7 cellular contexts compared by ENCODE assay signal in the genomic region with DNA sequence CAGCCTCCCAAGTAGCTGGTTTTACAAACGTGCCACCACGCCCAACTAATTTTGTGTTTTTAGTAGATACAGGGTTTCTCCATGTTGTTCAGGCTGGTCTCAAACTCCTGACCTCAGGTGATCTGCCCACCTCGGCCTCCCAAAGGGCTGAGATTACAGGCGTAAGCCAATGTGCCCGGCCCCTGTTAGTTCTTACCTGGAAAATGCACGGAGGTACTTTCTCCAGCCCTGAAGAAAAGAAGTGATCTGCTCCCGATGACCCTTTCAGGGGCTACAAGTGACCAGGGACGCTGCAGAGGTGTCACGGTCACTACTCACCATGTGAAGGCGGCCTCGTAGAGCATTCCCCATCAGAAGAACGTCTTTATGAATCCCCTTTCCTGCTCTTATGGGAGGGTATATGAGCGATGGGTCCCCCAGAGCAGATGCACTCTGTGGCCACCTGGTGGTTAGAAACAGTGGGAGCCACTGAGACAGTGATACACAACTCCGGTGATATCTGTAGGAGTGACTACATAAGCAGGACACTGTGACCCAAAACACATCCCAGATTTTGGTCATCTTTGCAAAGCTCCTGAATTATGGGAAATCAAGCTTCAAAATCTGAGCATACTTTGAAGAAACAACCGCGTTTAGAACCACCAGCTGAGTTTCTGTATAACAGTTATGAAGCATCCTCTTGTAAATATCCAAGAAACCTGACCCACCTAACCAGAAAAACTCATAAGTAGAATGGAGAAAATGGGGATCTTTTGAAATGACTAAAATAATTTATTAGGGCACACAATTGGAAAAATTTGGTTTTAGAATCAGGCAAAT.
DNase-seq lines count a peak whose midpoint lies in the region; ATAC-seq and TF ChIP-seq lines count a peak whose summit lies in the region.
"Not testable (repeated sequence)": the region's sequence is repeated elsewhere in the genome, so short reads cannot be mapped to it uniquely, and the experiment has no call there.

No MANE protein-coding gene starts in this region.

- H3K79me2 ChIP-seq in KMS-11 (ENCODE audit: insufficient read depth, low read depth) = not testable (repeated sequence)

- H3K9ac ChIP-seq in KMS-11 = not testable (repeated sequence)

- H3K27ac Mint-ChIP-seq in activated CD8-positive, alpha-beta memory T cell treated with anti-CD3 and anti-CD28 coated beads, Interleukin-2, amount 10 ng/mL, durations not matched to agents 7 days and 5 days = not testable (repeated sequence)

- TF ChIP-seq POLR2A in Peyer's patch (IDR thresholded peaks at IDR 0.05) = not testable (repeated sequence)

- not testable (repeated sequence) for H3K9me3 Mint-ChIP-seq in activated CD8-positive, alpha-beta memory T cell treated with anti-CD3 and anti-CD28 coated beads, Interleukin-2, amount 10 ng/mL, durations not matched to agents 7 days and 5 days (ENCODE audit: low read depth)

- H3K36me3 Mint-ChIP-seq in activated CD8-positive, alpha-beta memory T cell treated with anti-CD3 and anti-CD28 coated beads, Interleukin-2, amount 10 ng/mL, durations not matched to agents 7 days and 5 days = not testable (repeated sequence)

- H3K4me1 ChIP-seq in KMS-11 (ENCODE audit: low read depth, poor library complexity, severe bottlenecking); Peyer's patch: not testable (repeated sequence)

- not testable (repeated sequence) for H3K9me3 ChIP-seq in Peyer's patch

- not testable (repeated sequence) for H3K36me3 ChIP-seq in KMS-11 (ENCODE audit: insufficient read depth); Peyer's patch

- peak overlapping the region; percentile 13; the same call in 1 of the 2 replicates for H2AFZ ChIP-seq in KMS-11 (ENCODE audit: low read depth)

- not testable (repeated sequence) for H3K4me1 Mint-ChIP-seq in activated CD8-positive, alpha-beta memory T cell treated with anti-CD3 and anti-CD28 coated beads, Interleukin-2, amount 10 ng/mL, durations not matched to agents 7 days and 5 days

- CTCF ChIA-PET in activated CD8-positive, alpha-beta memory T cell treated with anti-CD3 and anti-CD28 coated beads, Interleukin-2, amount 10 ng/mL, durations not matched to agents 7 days and 5 days (lab: Charles Lee) = not testable (repeated sequence)

- H4K20me1 ChIP-seq in KMS-11 (ENCODE audit: insufficient read depth) = not testable (repeated sequence)

- TF ChIP-seq CTCF in KMS-11 (conservative IDR thresholded peaks at IDR 0.05; ENCODE audit: low read depth, low read length) (peak; percentile 89), Peyer's patch (IDR thresholded peaks at IDR 0.05) (peak; percentile 13 to 57 (median 37))

- not testable (repeated sequence) for H3K4me2 ChIP-seq in KMS-11

- not testable (repeated sequence) for H3K27ac ChIP-seq in KMS-11, Peyer's patch

- not testable (repeated sequence) for H3K4me3 ChIP-seq in KMS-11 (IDR thresholded peaks at IDR 0.05; ENCODE audit: insufficient read depth, low read depth, low read length); Peyer's patch

- ATAC-seq in activated CD8-positive, alpha-beta memory T cell treated with anti-CD3 and anti-CD28 coated beads, Interleukin-2, amount 10 ng/mL, durations not matched to agents 7 days and 5 days = peak; percentile 51

- H3K4me3 Mint-ChIP-seq in activated CD8-positive, alpha-beta memory T cell treated with anti-CD3 and anti-CD28 coated beads, Interleukin-2, amount 10 ng/mL, durations not matched to agents 7 days and 5 days = not testable (repeated sequence)

- H3K27me3 Mint-ChIP-seq in activated CD8-positive, alpha-beta memory T cell treated with anti-CD3 and anti-CD28 coated beads, Interleukin-2, amount 10 ng/mL, durations not matched to agents 7 days and 5 days = not testable (repeated sequence)

- H3K27me3 ChIP-seq in KMS-11 (ENCODE audit: insufficient read depth, low read depth); Peyer's patch: not testable (repeated sequence)

- DNase-seq in ELF-1 (ENCODE audit: low read depth, low spot score) (peak; percentile 51), Peyer's patch (peak in 1 of 3 donors; percentile 53), iPS-NIHi11 (ENCODE audit: low spot score) (peak; percentile 29), pons (ENCODE audit: low spot score) (peak; percentile 19)
- peak; percentile 50 for DNase-seq in activated CD8-positive, alpha-beta memory T cell treated with anti-CD3 and anti-CD28 coated beads, Interleukin-2, amount 10 ng/mL, durations not matched to agents 7 days and 5 days
- peak; percentile 16 for DNase-seq in central memory CD4-positive, alpha-beta T cell
